ENCODE assay signal across 28 cellular contexts in the genomic region with DNA sequence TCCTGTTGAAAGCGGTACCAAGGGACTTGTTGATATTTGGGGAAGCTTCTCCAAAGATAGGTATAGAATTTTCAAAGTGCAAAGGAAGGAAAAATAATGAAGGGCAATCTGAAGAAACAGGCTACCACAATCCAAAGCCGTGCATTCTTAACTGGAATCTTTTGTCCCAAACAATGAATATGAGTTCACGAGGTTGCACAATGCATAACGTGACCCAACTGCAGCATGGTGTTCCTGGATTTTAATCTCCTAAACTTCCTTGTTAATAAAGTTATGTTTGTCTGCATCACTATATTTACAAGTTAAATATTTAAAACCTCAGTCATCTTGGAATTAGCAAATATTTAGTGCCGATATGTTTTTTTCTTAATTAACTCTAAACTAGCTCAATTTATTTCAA.
"Had no signal": no experiment of that assay in that cellular context is flagged by ENCODE, and none has a peak within 500 bp of the region (broad histone marks: within the 10 kb centered on the region; RNA-seq: fewer than 3 reads in every experiment).

No MANE protein-coding gene starts in this region.

- DNase-seq: Kasumi-1, KG1, MG63, NCI-H1048, NCI-H1092 treated with DMSO at 0.1 percent for 48 hours, NCI-H1105 treated with DMSO at 0.1 percent for 48 hours, NCI-H1417, NCI-H1436, NCI-H146, NCI-H1694, NCI-H187, NCI-H1930, NCI-H2029 treated with DMSO at 0.1 percent for 48 hours, NCI-H2081 treated with DMSO at 0.1 percent for 48 hours, NCI-H2107, NCI-H2171, NCI-H226, NCI-H446 treated with DMSO at 0.1 percent for 48 hours, NCI-H510A, NCI-H524, NCI-H526, NCI-H69, NCI-H748 treated with DMSO at 0.1 percent for 48 hours, NCI-H82, PC-9, SHP77, SIG-M5, SJCRH30 had no signal
